22 cellular contexts compared by ENCODE assay signal in the genomic region with DNA sequence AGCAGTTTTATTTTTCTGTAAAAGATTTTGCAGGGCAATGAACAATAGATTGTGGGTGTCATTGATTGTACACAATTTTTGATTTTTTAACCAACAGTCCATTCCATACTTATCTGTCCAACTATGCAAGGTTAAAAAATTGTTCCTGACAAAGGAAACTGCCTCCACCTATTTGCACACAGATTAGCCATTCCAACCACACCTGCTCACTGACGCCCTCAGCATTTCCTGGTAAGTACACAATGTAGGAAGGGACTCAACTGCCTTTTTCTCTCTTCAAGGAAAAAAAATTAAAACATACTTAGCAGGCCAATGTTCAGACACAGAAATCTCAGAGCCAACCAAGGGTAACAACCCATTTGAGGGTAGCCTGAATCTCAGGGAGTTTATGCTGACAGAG. TPM values are rescaled to one million over a fixed set of nuclear protein-coding genes. Genes with fewer than 3 reads are reported as not detected.
"Had no signal": no experiment of that assay in that cellular context is flagged by ENCODE, and none has a peak within 500 bp of the region (broad histone marks: within the 10 kb centered on the region; RNA-seq: fewer than 3 reads in every experiment).

No MANE protein-coding gene starts in this region.

- DNase-seq: activated CD4-positive, alpha-beta T cell treated with anti-CD3 and anti-CD28 coated beads for 1 hour; activated CD4-positive, alpha-beta T cell treated with anti-CD3 and anti-CD28 coated beads, Interleukin-2, amount 50 U/mL, for 48 hours; activated CD8-positive, alpha-beta memory T cell treated with anti-CD3 and anti-CD28 coated beads, Interleukin-2, amount 10 ng/mL, durations not matched to agents 7 days and 5 days; activated effector memory CD4-positive, alpha-beta T cell treated with Interleukin-2 at 50 U/mL for 16 hours; activated naive CD8-positive, alpha-beta T cell treated with anti-CD3 and anti-CD28 coated beads for 36 hours; activated T-cell treated with anti-CD3 and anti-CD28 coated beads, Interleukin-2, amount 50 U/mL, for 24 hours; dorsolateral prefrontal cortex; heart left ventricle; islet precursor cell; left ventricle myocardium inferior; mesendoderm; naive B cell; stimulated activated CD4-positive, alpha-beta T cell treated with anti-CD3 and anti-CD28 coated beads, Interleukin-15, amount 100 ng/mL, for 24 hours; stimulated activated CD4-positive, alpha-beta T cell treated with anti-CD3 and anti-CD28 coated beads, Interleukin-4, amount 100 ng/mL, for 4 hours; T-helper 9 cell; thyroid gland had no signal

- H3K79me2 ChIP-seq: parathyroid adenoma had no signal

- H3K9me3 ChIP-seq: breast epithelium, heart left ventricle, left ventricle myocardium inferior, thyroid gland had no signal

- ATAC-seq: activated CD8-positive, alpha-beta memory T cell treated with anti-CD3 and anti-CD28 coated beads, Interleukin-2, amount 10 ng/mL, durations not matched to agents 7 days and 5 days; heart left ventricle had no signal

- H3K4me3 ChIP-seq: breast epithelium, dorsolateral prefrontal cortex, heart left ventricle, left ventricle myocardium inferior, thyroid gland had no signal

- H3K27ac ChIP-seq: breast epithelium, dorsolateral prefrontal cortex, heart left ventricle, left ventricle myocardium inferior, parathyroid adenoma, thyroid gland had no signal

- H3K4me1 ChIP-seq: breast epithelium, parathyroid adenoma had no signal

- FAIRE-seq: endometrium, frontal cortex had no signal

- H3K36me3 Mint-ChIP-seq: activated CD8-positive, alpha-beta memory T cell treated with anti-CD3 and anti-CD28 coated beads, Interleukin-2, amount 10 ng/mL, durations not matched to agents 7 days and 5 days; naive B cell had no signal

- H3K9me3 Mint-ChIP-seq: activated naive CD8-positive, alpha-beta T cell treated with anti-CD3 and anti-CD28 coated beads for 36 hours; activated T-cell treated with anti-CD3 and anti-CD28 coated beads, Interleukin-2, amount 50 U/mL, for 24 hours; naive B cell had no signal

- H3K27me3 ChIP-seq: breast epithelium, dorsolateral prefrontal cortex, heart left ventricle, thyroid gland had no signal

- H3K27ac Mint-ChIP-seq: activated CD8-positive, alpha-beta memory T cell treated with anti-CD3 and anti-CD28 coated beads, Interleukin-2, amount 10 ng/mL, durations not matched to agents 7 days and 5 days; activated naive CD8-positive, alpha-beta T cell treated with anti-CD3 and anti-CD28 coated beads for 36 hours; activated T-cell treated with anti-CD3 and anti-CD28 coated beads, Interleukin-2, amount 50 U/mL, for 24 hours; naive B cell had no signal

- H3K36me3 ChIP-seq: breast epithelium, heart left ventricle, left ventricle myocardium inferior, thyroid gland had no signal

- H3K4me3 Mint-ChIP-seq: activated CD8-positive, alpha-beta memory T cell treated with anti-CD3 and anti-CD28 coated beads, Interleukin-2, amount 10 ng/mL, durations not matched to agents 7 days and 5 days; activated naive CD8-positive, alpha-beta T cell treated with anti-CD3 and anti-CD28 coated beads for 36 hours; activated T-cell treated with anti-CD3 and anti-CD28 coated beads, Interleukin-2, amount 50 U/mL, for 24 hours; naive B cell had no signal

- H2AFZ ChIP-seq: parathyroid adenoma had no signal

RNA-seq across cellular contexts. Expression of a gene that starts 27.2 kb away (rescaled TPM):
- total RNA-seq: activated CD8-positive, alpha-beta memory T cell treated with anti-CD3 and anti-CD28 coated beads, Interleukin-2, amount 10 ng/mL, durations not matched to agents 7 days and 5 days; activated naive CD8-positive, alpha-beta T cell treated with anti-CD3 and anti-CD28 coated beads for 36 hours; breast epithelium; chondrocyte; fibroblast of lung; frontal cortex; heart left ventricle; left ventricle myocardium inferior; thyroid gland had no signal
- polyA plus RNA-seq: fibroblast of lung, heart left ventricle had no signal
